In the genomic region with DNA sequence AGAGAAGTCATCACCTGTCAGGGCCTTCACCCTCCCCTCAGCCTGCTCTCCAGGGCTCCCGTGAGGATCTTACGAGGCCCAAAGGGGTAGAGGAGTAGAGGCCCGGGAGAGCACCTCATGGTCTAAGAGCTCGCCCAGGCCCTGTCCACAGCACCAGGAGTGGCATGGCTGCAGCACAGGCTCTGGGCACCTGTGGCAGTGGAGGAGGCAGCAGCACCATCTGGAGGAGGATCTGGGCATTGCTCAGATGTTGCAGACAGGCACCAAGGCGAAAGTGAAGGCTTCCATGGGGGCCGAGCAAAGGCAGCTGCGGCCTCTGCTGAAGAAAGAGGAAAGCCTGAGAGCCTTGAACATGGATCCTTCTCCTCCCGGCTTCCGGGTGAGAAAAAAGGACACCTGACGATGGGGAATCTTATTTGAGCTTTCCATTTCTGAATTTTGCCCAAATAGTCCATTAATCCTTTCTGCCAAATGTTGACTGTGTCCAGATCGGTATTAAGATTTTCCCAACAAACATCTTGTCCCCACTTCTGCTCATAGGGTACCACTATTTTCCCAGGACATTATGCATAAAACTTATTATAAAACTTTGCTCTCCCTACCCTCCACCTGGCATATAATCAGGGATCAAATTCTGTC, we compare ENCODE assay signal across 8 cellular contexts.
A peak's percentile ranks its signal among the peaks of the same experiment; 100 is the strongest.
DNase-seq lines count a peak whose midpoint lies in the region; ATAC-seq and TF ChIP-seq lines count a peak whose summit lies in the region.

No MANE protein-coding gene starts in this region.

- H2AK5ac ChIP-seq in trophoblast cell (ENCODE audit: low read length), result no peak overlapping the region

- H3K36me3 ChIP-seq in trophoblast cell (ENCODE audit: control insufficient read depth in 1 of 2, insufficient read depth in 2 of 2, low read length in 2 of 2) (no peaks in the 10 kb centered on the region), suprapubic skin (no peaks in the 10 kb centered on the region)

- H3K4me2 ChIP-seq in trophoblast cell (ENCODE audit: low read length), result no peak overlapping the region

- H3K4me1 ChIP-seq in trophoblast cell (ENCODE audit: control insufficient read depth in 1 of 2, insufficient read depth in 2 of 2, low read length in 2 of 2) (no peaks in the 10 kb centered on the region), suprapubic skin (no peaks in the 10 kb centered on the region)

- WGBS in trophoblast cell (ENCODE audit: extremely low coverage, insufficient coverage, insufficient read length), result no CpG with 5 or more reads among the region's 11 CpGs
- WGBS in suprapubic skin, result 89% methylated on average over 10 of the region's 11 CpGs

- H3K4me3 ChIP-seq in trophoblast cell (ENCODE audit: low read depth, low read length), result no peak overlapping the region
- no peak overlapping the region for H3K4me3 ChIP-seq in suprapubic skin

- H4K8ac ChIP-seq in trophoblast cell (ENCODE audit: low read depth, low read length), result no peak overlapping the region

- no peaks in the 10 kb centered on the region for H3K79me2 ChIP-seq in trophoblast cell (ENCODE audit: control insufficient read depth, insufficient read depth, low read length, poor library complexity)

- H4K91ac ChIP-seq in trophoblast cell (ENCODE audit: low read depth, low read length), result no peak overlapping the region

- ATAC-seq in GM18909 (IDR thresholded peaks at IDR 0.05; ENCODE audit: poor library complexity, unreplicated experiment) (peak; percentile 99), HG03097 (IDR thresholded peaks at IDR 0.05; ENCODE audit: low FRiP score, unreplicated experiment) (peak; percentile 95)

- no peak for TF ChIP-seq POLR2A in suprapubic skin (IDR thresholded peaks at IDR 0.05)

- no peak overlapping the region for H2BK120ac ChIP-seq in trophoblast cell (ENCODE audit: insufficient read depth, low read length, poor library complexity)

- H3K27me3 ChIP-seq in trophoblast cell (ENCODE audit: insufficient read depth, low read length) (no peaks in the 10 kb centered on the region), suprapubic skin (no peaks in the 10 kb centered on the region)

- H2AFZ ChIP-seq in trophoblast cell (ENCODE audit: insufficient read depth, low read length, poor library complexity), result no peak overlapping the region

- no peak overlapping the region for H3K14ac ChIP-seq in trophoblast cell (ENCODE audit: low read length)

- no peak overlapping the region for H2BK5ac ChIP-seq in trophoblast cell (ENCODE audit: low read depth, low read length, poor library complexity)

- H3K27ac ChIP-seq in C4-2B, result no peak overlapping the region
- no peak overlapping the region for H3K27ac ChIP-seq in trophoblast cell (ENCODE audit: low read depth, low read length)
- H3K27ac ChIP-seq in suprapubic skin, result no peak overlapping the region

- H3K4ac ChIP-seq in trophoblast cell (ENCODE audit: low read depth, low read length), result no peak overlapping the region

- H2BK12ac ChIP-seq in trophoblast cell (ENCODE audit: low read length), result no peak overlapping the region

- no peak overlapping the region for H4K12ac ChIP-seq in trophoblast cell (ENCODE audit: low read depth, low read length)

- peak; percentile 64 for DNase-seq in NOMO-1 treated with dmso at 0.1 percent for 144 hours (lab: John Stamatoyannopoulos, UW; ENCODE audit: unreplicated experiment)
- DNase-seq in activated CD8-positive, alpha-beta memory T cell treated with anti-CD3 and anti-CD28 coated beads, Interleukin-2, amount 50 U/mL, for 48 hours, result peak; percentile 82
- DNase-seq in fibroblast of the conjunctiva (ENCODE audit: low read depth), result peak; percentile 8
- peak; percentile 51 to 77 for DNase-seq in trophoblast cell
- no peak for DNase-seq in suprapubic skin (ENCODE audit: low spot score in 2 of 2)

- H3K23ac ChIP-seq in trophoblast cell (ENCODE audit: low read length), result no peak overlapping the region

- H3K18ac ChIP-seq in trophoblast cell (ENCODE audit: low read length), result no peak overlapping the region

- H3K9me3 ChIP-seq in trophoblast cell (ENCODE audit: insufficient read depth, low read depth, low read length) (no peaks in the 10 kb centered on the region), suprapubic skin (no peaks in the 10 kb centered on the region)

- no peak overlapping the region for H3K9ac ChIP-seq in trophoblast cell (ENCODE audit: low read length)

- H3K79me1 ChIP-seq in trophoblast cell (ENCODE audit: low read length), result no peaks in the 10 kb centered on the region

- TF ChIP-seq CTCF in C4-2B (conservative IDR thresholded peaks at IDR 0.05), result peak; percentile 85
- TF ChIP-seq CTCF in suprapubic skin (IDR thresholded peaks at IDR 0.05), result peak in 1 of 2 donors; percentile 20

- no peak for TF ChIP-seq EP300 in suprapubic skin (IDR thresholded peaks at IDR 0.05)

Comparison
In these comparisons a context has a peak if more than half of its experiments do, and no peak if none do; other contexts are left out.
1. DNase-seq: peak in NOMO-1 treated with dmso at 0.1 percent for 144 hours (single experiment), activated CD8-positive, alpha-beta memory T cell treated with anti-CD3 and anti-CD28 coated beads, Interleukin-2, amount 50 U/mL, for 48 hours (single experiment), fibroblast of the conjunctiva (single experiment) and trophoblast cell (2 of 2); none in suprapubic skin (0 of 2).